In genomic region chr10:58335306-58336005, GRCh38 we compare ENCODE assay signal across 1 cellular context.
TF ChIP-seq lines count a peak whose summit lies in the region.

No MANE protein-coding gene starts in this region.

TF ChIP-seq in HEK293, 187 proteins besides CTCF, POLR2A, EP300 and RAD21 (continued from another document):
- TF ChIP-seq, protein P1, sequence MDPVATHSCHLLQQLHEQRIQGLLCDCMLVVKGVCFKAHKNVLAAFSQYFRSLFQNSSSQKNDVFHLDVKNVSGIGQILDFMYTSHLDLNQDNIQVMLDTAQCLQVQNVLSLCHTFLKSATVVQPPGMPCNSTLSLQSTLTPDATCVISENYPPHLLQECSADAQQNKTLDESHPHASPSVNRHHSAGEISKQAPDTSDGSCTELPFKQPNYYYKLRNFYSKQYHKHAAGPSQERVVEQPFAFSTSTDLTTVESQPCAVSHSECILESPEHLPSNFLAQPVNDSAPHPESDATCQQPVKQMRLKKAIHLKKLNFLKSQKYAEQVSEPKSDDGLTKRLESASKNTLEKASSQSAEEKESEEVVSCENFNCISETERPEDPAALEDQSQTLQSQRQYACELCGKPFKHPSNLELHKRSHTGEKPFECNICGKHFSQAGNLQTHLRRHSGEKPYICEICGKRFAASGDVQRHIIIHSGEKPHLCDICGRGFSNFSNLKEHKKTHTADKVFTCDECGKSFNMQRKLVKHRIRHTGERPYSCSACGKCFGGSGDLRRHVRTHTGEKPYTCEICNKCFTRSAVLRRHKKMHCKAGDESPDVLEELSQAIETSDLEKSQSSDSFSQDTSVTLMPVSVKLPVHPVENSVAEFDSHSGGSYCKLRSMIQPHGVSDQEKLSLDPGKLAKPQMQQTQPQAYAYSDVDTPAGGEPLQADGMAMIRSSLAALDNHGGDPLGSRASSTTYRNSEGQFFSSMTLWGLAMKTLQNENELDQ (tag by site-specific recombination; IDR thresholded peaks at IDR 0.05; ENCODE audit: low read depth): no peak
- no peak for TF ChIP-seq ZNF473 (tag by site-specific recombination; IDR thresholded peaks at IDR 0.05)
- TF ChIP-seq ZNF600 (tag by site-specific recombination; IDR thresholded peaks at IDR 0.05): peak; percentile 26; the same call in 1 of the 2 replicates
- TF ChIP-seq ZNF549 (tag by site-specific recombination; IDR thresholded peaks at IDR 0.05): no peak
- peak; percentile 10; the same call in 1 of the 2 replicates for TF ChIP-seq PATZ1 (tag by site-specific recombination; IDR thresholded peaks at IDR 0.05)
- TF ChIP-seq, protein P2, sequence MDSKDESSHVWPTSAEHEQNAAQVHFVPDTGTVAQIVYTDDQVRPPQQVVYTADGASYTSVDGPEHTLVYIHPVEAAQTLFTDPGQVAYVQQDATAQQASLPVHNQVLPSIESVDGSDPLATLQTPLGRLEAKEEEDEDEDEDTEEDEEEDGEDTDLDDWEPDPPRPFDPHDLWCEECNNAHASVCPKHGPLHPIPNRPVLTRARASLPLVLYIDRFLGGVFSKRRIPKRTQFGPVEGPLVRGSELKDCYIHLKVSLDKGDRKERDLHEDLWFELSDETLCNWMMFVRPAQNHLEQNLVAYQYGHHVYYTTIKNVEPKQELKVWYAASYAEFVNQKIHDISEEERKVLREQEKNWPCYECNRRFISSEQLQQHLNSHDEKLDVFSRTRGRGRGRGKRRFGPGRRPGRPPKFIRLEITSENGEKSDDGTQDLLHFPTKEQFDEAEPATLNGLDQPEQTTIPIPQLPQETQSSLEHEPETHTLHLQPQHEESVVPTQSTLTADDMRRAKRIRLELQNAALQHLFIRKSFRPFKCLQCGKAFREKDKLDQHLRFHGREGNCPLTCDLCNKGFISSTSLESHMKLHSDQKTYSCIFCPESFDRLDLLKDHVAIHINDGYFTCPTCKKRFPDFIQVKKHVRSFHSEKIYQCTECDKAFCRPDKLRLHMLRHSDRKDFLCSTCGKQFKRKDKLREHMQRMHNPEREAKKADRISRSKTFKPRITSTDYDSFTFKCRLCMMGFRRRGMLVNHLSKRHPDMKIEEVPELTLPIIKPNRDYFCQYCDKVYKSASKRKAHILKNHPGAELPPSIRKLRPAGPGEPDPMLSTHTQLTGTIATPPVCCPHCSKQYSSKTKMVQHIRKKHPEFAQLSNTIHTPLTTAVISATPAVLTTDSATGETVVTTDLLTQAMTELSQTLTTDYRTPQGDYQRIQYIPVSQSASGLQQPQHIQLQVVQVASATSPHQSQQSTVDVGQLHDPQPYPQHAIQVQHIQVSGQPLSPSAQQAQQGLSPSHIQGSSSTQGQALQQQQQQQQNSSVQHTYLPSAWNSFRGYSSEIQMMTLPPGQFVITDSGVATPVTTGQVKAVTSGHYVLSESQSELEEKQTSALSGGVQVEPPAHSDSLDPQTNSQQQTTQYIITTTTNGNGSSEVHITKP (tag by site-specific recombination; IDR thresholded peaks at IDR 0.05): 0 out of 2 replicates have a peak, but pooled peaks have one; percentile 21
- peak; percentile 61 for TF ChIP-seq GLIS2 (tag by site-specific recombination; IDR thresholded peaks at IDR 0.05)
- no peak for TF ChIP-seq ZNF341 (tag by site-specific recombination; IDR thresholded peaks at IDR 0.05; ENCODE audit: low read depth)
- TF ChIP-seq, protein P3, sequence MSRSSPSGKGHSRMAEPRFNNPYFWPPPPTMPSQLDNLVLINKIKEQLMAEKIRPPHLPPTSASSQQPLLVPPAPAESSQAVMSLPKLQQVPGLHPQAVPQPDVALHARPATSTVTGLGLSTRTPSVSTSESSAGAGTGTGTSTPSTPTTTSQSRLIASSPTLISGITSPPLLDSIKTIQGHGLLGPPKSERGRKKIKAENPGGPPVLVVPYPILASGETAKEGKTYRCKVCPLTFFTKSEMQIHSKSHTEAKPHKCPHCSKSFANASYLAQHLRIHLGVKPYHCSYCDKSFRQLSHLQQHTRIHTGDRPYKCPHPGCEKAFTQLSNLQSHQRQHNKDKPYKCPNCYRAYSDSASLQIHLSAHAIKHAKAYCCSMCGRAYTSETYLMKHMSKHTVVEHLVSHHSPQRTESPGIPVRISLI (tag by site-specific recombination; IDR thresholded peaks at IDR 0.05): peak; percentile 66; the same call in 1 of the 2 replicates
- TF ChIP-seq, protein P4, sequence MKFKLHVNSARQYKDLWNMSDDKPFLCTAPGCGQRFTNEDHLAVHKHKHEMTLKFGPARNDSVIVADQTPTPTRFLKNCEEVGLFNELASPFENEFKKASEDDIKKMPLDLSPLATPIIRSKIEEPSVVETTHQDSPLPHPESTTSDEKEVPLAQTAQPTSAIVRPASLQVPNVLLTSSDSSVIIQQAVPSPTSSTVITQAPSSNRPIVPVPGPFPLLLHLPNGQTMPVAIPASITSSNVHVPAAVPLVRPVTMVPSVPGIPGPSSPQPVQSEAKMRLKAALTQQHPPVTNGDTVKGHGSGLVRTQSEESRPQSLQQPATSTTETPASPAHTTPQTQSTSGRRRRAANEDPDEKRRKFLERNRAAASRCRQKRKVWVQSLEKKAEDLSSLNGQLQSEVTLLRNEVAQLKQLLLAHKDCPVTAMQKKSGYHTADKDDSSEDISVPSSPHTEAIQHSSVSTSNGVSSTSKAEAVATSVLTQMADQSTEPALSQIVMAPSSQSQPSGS (tag by site-specific recombination; IDR thresholded peaks at IDR 0.05; ENCODE audit: low read depth): no peak
